In the genomic region with DNA sequence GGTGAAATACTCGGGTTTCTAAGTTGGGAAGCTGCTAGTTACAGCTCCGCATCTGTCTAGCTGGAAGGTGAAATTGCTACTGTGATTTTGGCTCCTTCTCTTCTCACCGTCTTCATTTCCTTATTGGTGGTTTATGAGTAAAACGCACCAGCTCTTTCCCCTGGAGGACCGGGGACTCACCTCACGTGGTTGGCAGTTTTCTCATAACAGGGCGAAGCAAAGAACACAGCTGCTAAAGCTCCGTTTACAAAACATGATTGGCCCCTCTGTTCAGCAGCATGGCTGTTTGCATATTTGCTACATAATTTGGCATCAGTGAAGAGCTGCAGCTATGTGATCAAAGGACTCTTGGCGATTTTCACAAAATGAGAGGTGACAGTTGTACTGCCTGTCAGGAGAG, we compare ENCODE assay signal across 17 cellular contexts. TPM values are rescaled to one million over a fixed set of nuclear protein-coding genes. Genes with fewer than 3 reads are reported as not detected.
DNase-seq lines count a peak whose midpoint lies in the region; ATAC-seq and TF ChIP-seq lines count a peak whose summit lies in the region.
"Had no signal": no experiment of that assay in that cellular context is flagged by ENCODE, and none has a peak within 500 bp of the region (broad histone marks: within the 10 kb centered on the region; RNA-seq: fewer than 3 reads in every experiment).

No MANE protein-coding gene starts in this region.

- ATAC-seq in GM21786 (IDR thresholded peaks at IDR 0.05; ENCODE audit: unreplicated experiment): no peak
- ATAC-seq in GM18861 (IDR thresholded peaks at IDR 0.05; ENCODE audit: unreplicated experiment): no peak

- TF ChIP-seq CTCF in vagina (IDR thresholded peaks at IDR 0.05): no peak

- no peak for TF ChIP-seq POLR2A in vagina (IDR thresholded peaks at IDR 0.05)

- H3K9me3 ChIP-seq in vagina: no peaks in the 10 kb centered on the region
- H3K9me3 ChIP-seq: SK-N-SH had no signal

- intact Hi-C loops in vagina (cut with DNase I): no loop called here

- peaks cover 14% of the 10 kb centered on the region for H3K4me1 ChIP-seq in vagina

- H3K27me3 ChIP-seq in vagina: no peaks in the 10 kb centered on the region

- DNase-seq in NCI-H2029 (lab: John Stamatoyannopoulos, UW): peak; percentile 30
- no peak for DNase-seq in NCI-H2029 treated with DMSO at 0.1 percent for 48 hours (lab: John Stamatoyannopoulos, UW)
- peak; percentile 68 to 81 for DNase-seq in NCI-H526 (lab: John Stamatoyannopoulos, UW)
- peak; percentile 31 for DNase-seq in inferior parietal cortex (ENCODE audit: extremely low spot score)
- DNase-seq in vagina (ENCODE audit: extremely low spot score in 2 of 2): peak; percentile 44 to 64
- DNase-seq in islet precursor cell: no peak
- DNase-seq: 8988T, KBM-7, NCI-H1048, NCI-H187, NCI-H2227 treated with DMSO at 0.1 percent for 48 hours, PC-9, SK-N-SH, T-helper 1 cell had no signal

- H3K4me3 ChIP-seq in vagina: no peak overlapping the region
- H3K4me3 ChIP-seq: PC-9 had no signal

- no peaks in the 10 kb centered on the region for H3K36me3 ChIP-seq in vagina

- no peak overlapping the region for H3K27ac ChIP-seq in vagina
- H3K27ac ChIP-seq: C4-2B, PC-9 had no signal

RNA-seq across cellular contexts. Expression of gene TMEM181, which starts 20.5 kb away (rescaled TPM):
- total RNA-seq in vagina: 18.4 TPM

Comparison
In these comparisons a context has a peak if more than half of its experiments do, and no peak if none do; other contexts are left out.
1. DNase-seq: peak in NCI-H2029 (single experiment), NCI-H526 (2 of 2), inferior parietal cortex (single experiment) and vagina (2 of 2); none in NCI-H2029 treated with DMSO at 0.1 percent for 48 hours (single experiment) and islet precursor cell (single experiment).